Comparison of ENCODE assay signal across 8 cellular contexts in genomic region chr2:30225131-30225762, GRCh38. TPM values are rescaled to one million over a fixed set of nuclear protein-coding genes. Genes with fewer than 3 reads are reported as not detected.
DNase-seq lines count a peak whose midpoint lies in the region; ATAC-seq and TF ChIP-seq lines count a peak whose summit lies in the region.

No MANE protein-coding gene starts in this region.

- peaks cover 33% of the 10 kb centered on the region for H3K4me1 Mint-ChIP-seq in chondrocyte (ENCODE audit: low read depth)

- H3K9me3 ChIP-seq in SK-N-SH, result no peaks in the 10 kb centered on the region

- no peak overlapping the region for H2BK5ac ChIP-seq in mesendoderm (ENCODE audit: low read length)

- H2AK5ac ChIP-seq in mesendoderm (ENCODE audit: low read length), result peak overlapping the region; percentile 40

- no peaks in the 10 kb centered on the region for H3K27me3 Mint-ChIP-seq in chondrocyte (ENCODE audit: low read depth)

- H3K27me3 ChIP-seq in SK-N-SH (ENCODE audit: insufficient read depth), result no peaks in the 10 kb centered on the region
- H3K27me3 ChIP-seq in mesendoderm (ENCODE audit: insufficient read depth, low read length, poor library complexity), result no peaks in the 10 kb centered on the region

- peak overlapping the region; percentile 98 for H3K27ac Mint-ChIP-seq in chondrocyte (ENCODE audit: unreplicated experiment)

- no peaks in the 10 kb centered on the region for H3K79me1 ChIP-seq in mesendoderm (ENCODE audit: low read length)

- POLR2A ChIA-PET in SK-N-SH (lab: Yijun Ruan, JAX), result interaction anchor here (0.9 kb wide), 1 partner anchor 18 kb away, joined by 4 read pairs; no protein-coding TSS in a partner anchor

- no peak for TF ChIP-seq EP300 in SK-N-SH (IDR thresholded peaks at IDR 0.05; ENCODE audit: borderline replicate concordance in 1 of 2, low read depth in 1 of 2, low read length in 1 of 2)

- peak overlapping the region; percentile 26 for H3K9ac ChIP-seq in SK-N-SH
- no peak overlapping the region for H3K9ac ChIP-seq in mesendoderm (ENCODE audit: low read length)

- H3K36me3 Mint-ChIP-seq in chondrocyte (ENCODE audit: low read depth), result no peaks in the 10 kb centered on the region

- H2AFZ ChIP-seq in SK-N-SH (ENCODE audit: low read depth), result peak overlapping the region; percentile 70

- H3K4me3 ChIP-seq in SK-N-SH (ENCODE audit: low read depth in 2 of 2, low read length in 1 of 2), result peak overlapping the region; percentile 24 to 58; a peak in 3 of 4 replicates
- no peak overlapping the region for H3K4me3 ChIP-seq in mesendoderm (ENCODE audit: low read length)
- no peak overlapping the region for H3K4me3 ChIP-seq in urinary bladder (ENCODE audit: low read depth, low read length)

- H3K36me3 ChIP-seq in SK-N-SH (replicated peaks in 1 of 2; ENCODE audit: control insufficient read depth in 1 of 2, insufficient read depth in 2 of 2, low read length in 1 of 2), result no peaks in the 10 kb centered on the region
- no peaks in the 10 kb centered on the region for H3K36me3 ChIP-seq in mesendoderm (ENCODE audit: control insufficient read depth, insufficient read depth, low read length)
- no peaks in the 10 kb centered on the region for H3K36me3 ChIP-seq in urinary bladder (ENCODE audit: insufficient read depth)

- H4K20me1 ChIP-seq in SK-N-SH (ENCODE audit: insufficient read depth), result no peaks in the 10 kb centered on the region

- H3K9me3 Mint-ChIP-seq in chondrocyte (ENCODE audit: low read depth), result no peaks in the 10 kb centered on the region

- H3K79me2 ChIP-seq in SK-N-SH (ENCODE audit: insufficient read depth) (no peaks in the 10 kb centered on the region), mesendoderm (ENCODE audit: control insufficient read depth, insufficient read depth, low read length) (no peaks in the 10 kb centered on the region)

- peak overlapping the region; percentile 21 for H3K18ac ChIP-seq in mesendoderm (ENCODE audit: low read length)

- H2BK120ac ChIP-seq in mesendoderm (ENCODE audit: low read depth, low read length), result no peak overlapping the region

- H3K23ac ChIP-seq in mesendoderm (ENCODE audit: low read length), result no peak overlapping the region

- CTCF ChIA-PET in SK-N-SH (lab: Yijun Ruan, JAX), result interaction anchor here (3.4 to 18.6 kb wide), 4 partner anchors 15 to 485 kb away, joined by 15 to 262 read pairs (median 46); no protein-coding TSS in a partner anchor

- no peak for TF ChIP-seq RAD21 in SK-N-SH (IDR thresholded peaks at IDR 0.05; ENCODE audit: low read length)

- no peak for DNase-seq in AG09319 (ENCODE audit: extremely low read depth, low read depth)
- DNase-seq in SK-N-SH, result no peak
- no peak for DNase-seq in chondrocyte (ENCODE audit: low spot score)
- DNase-seq in mesendoderm, result no peak
- no peak for DNase-seq in foreskin melanocyte

- H3F3A ChIP-seq in SK-N-SH (replicated peaks; ENCODE audit: insufficient read depth), result peaks cover 2% of the 10 kb centered on the region

- H3K4me2 ChIP-seq in SK-N-SH, result peak overlapping the region; percentile 71
- no peak overlapping the region for H3K4me2 ChIP-seq in mesendoderm (ENCODE audit: low read length)

- H3K4me1 ChIP-seq in SK-N-SH (ENCODE audit: control insufficient read depth in 1 of 2, insufficient read depth in 2 of 2, low read depth in 1 of 2, low read length in 1 of 2) (peaks cover 4 to 10% of the 10 kb centered on the region in 2 experiments; a peak in 3 of 4 replicates), mesendoderm (ENCODE audit: control insufficient read depth, low read depth, low read length) (peaks cover 13% of the 10 kb centered on the region), urinary bladder (ENCODE audit: insufficient read depth) (no peaks in the 10 kb centered on the region)

- H3K27ac ChIP-seq in SK-N-SH (ENCODE audit: low read depth in 2 of 2, low read length in 1 of 2), result peak overlapping the region; percentile 17 to 20; a peak in 2 of 4 replicates
- no peak overlapping the region for H3K27ac ChIP-seq in mesendoderm (ENCODE audit: low read depth, low read length)
- H3K27ac ChIP-seq in urinary bladder (ENCODE audit: low read depth), result peak overlapping the region; percentile 70

- H2BK15ac ChIP-seq in mesendoderm (replicated peaks; ENCODE audit: low read depth), result no peak overlapping the region

- ATAC-seq in GM18907 (IDR thresholded peaks at IDR 0.05; ENCODE audit: unreplicated experiment) (peak; percentile 55), HG03354 (IDR thresholded peaks at IDR 0.05; ENCODE audit: poor library complexity, severe bottlenecking, unreplicated experiment) (peak; percentile 70)

- no peak overlapping the region for H4K8ac ChIP-seq in mesendoderm (ENCODE audit: low read depth, low read length)

- H3K4ac ChIP-seq in mesendoderm (ENCODE audit: low read depth, low read length), result no peak overlapping the region

- WGBS in SK-N-SH (ENCODE audit: low lambda C conversion rate), result 59% methylated on average over 8 of the region's 8 CpGs
- no CpG with 5 or more reads among the region's 8 CpGs for WGBS in mesendoderm (ENCODE audit: extremely low coverage, insufficient coverage, low lambda C conversion rate)
- 9% methylated on average over 8 of the region's 8 CpGs for WGBS in urinary bladder

- H4K5ac ChIP-seq in mesendoderm (ENCODE audit: low read length), result no peak overlapping the region

- peak overlapping the region; percentile 64 for H3K4me3 Mint-ChIP-seq in chondrocyte (ENCODE audit: unreplicated experiment)

- no peaks in the 10 kb centered on the region for H3K9me2 ChIP-seq in SK-N-SH

- no peak overlapping the region for H3K56ac ChIP-seq in mesendoderm (ENCODE audit: low read length)

- TF ChIP-seq CTCF in AG09319 (IDR thresholded peaks at IDR 0.05; ENCODE audit: low read depth, low read length) (peak; percentile 7), SK-N-SH (IDR thresholded peaks at IDR 0.05) (no peak), chondrocyte (IDR thresholded peaks at IDR 0.05) (peak; percentile 50)

TF ChIP-seq in SK-N-SH, 30 proteins besides CTCF, POLR2A, EP300 and RAD21:
- TF ChIP-seq NFIC (IDR thresholded peaks at IDR 0.05; ENCODE audit: borderline replicate concordance) (peak; percentile 13; the same call in 1 of the 2 replicates), MAX (IDR thresholded peaks at IDR 0.05; ENCODE audit: low read depth) (0 out of 2 replicates have a peak, but pooled peaks have one; percentile 16), POLR2AphosphoS5 (IDR thresholded peaks at IDR 0.05; ENCODE audit: low read depth, low read length) (peak; percentile 47; the same call in 1 of the 2 replicates), JUND (IDR thresholded peaks at IDR 0.05) (no peak), TAF1 (IDR thresholded peaks at IDR 0.05; ENCODE audit: borderline replicate concordance, low read depth, low read length) (0 out of 2 replicates have a peak, but pooled peaks have one; percentile 31)

RNA-seq across cellular contexts. Expression of gene LBH, which starts 6.1 kb away (rescaled TPM):
- polyA plus RNA-seq in SK-N-SH (2012; rRNA removed), result 22.8 and 26.4 TPM in 2 replicates
- polyA plus RNA-seq in SK-N-SH (2012; cell fraction: cytosol; rRNA removed), result 17.2 and 21.7 TPM in 2 replicates
- polyA plus RNA-seq in SK-N-SH (2012; cell fraction: nucleus; rRNA removed), result 16.5 and 17.5 TPM in 2 replicates
- 88.6 to 96.6 TPM (median 88.8 TPM) in 3 replicates for total RNA-seq in chondrocyte
- polyA plus RNA-seq in mesendoderm (2013, experiment 1 of 2), result 34.2 TPM
- 31.9 TPM for polyA plus RNA-seq in mesendoderm (2013, experiment 2 of 2)
- 48.9 TPM for total RNA-seq in urinary bladder
- polyA plus RNA-seq in urinary bladder, result 39.4 TPM

Comparison
In these comparisons a context has a peak if more than half of its experiments do, and no peak if none do; other contexts are left out.
1. H3K4me3 ChIP-seq: peak in SK-N-SH (2 of 2); none in mesendoderm (single experiment) and urinary bladder (single experiment).